In the genomic region with DNA sequence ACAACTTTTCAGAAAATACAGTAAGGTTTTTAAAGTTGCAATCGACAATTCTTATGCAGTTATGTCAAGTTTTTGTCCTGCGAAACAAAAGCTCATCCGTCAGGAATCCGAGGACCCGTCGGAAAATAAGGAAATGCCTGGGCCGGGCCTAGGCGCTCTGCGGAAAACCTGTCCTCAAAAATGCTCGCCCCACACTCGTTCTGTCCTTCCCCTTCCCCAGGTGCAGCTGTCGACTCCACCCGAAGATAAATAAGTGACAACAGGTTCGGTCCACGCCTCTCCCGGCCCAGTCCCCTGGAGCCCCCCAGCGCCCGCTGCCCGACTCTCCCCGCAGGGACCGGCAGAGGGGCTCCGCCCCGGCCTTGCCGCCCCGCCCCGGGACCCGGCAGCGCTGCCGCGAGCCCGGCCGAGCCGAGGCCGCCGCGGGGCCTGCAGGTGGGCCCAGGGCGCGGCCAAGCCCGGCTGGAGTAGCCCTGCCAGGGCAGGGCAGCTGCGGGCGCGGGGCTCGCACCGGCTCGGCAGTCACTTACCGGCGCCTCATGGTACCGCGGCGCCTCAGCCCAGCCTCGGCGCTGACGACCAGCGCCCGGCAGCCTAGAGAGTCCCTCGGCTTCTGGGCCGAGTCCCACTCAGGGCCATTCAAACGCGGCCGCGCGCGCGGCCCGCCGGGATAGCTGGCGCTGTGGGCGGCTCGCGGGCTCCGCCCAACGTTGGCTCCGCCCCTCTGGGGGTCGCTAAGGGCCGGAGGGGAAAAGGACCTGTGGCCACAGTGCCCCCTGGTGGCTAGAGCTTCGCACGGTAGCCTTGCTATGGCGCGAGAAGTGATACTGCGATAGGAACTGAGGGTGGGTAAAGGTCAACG, we compare ENCODE assay signal across 8 cellular contexts. TPM values are rescaled to one million over a fixed set of nuclear protein-coding genes. Genes with fewer than 3 reads are reported as not detected.
DNase-seq lines count a peak whose midpoint lies in the region; ATAC-seq and TF ChIP-seq lines count a peak whose summit lies in the region.

A gene with protein sequence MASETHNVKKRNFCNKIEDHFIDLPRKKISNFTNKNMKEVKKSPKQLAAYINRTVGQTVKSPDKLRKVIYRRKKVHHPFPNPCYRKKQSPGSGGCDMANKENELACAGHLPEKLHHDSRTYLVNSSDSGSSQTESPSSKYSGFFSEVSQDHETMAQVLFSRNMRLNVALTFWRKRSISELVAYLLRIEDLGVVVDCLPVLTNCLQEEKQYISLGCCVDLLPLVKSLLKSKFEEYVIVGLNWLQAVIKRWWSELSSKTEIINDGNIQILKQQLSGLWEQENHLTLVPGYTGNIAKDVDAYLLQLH (minus strand): TSS at position 676 of the 862 bp plus-strand sequence. CDS start 46,420 bp downstream, outside the sequence.

- peak within 1 kb of the TSS; percentile 94 for H3K9ac ChIP-seq in mesenchymal stem cell (ENCODE audit: low read length)

- H3K27me3 Mint-ChIP-seq in Caco-2 (ENCODE audit: insufficient read depth, unreplicated experiment) = no peaks in the 10 kb centered on the region
- H3K27me3 Mint-ChIP-seq in effector memory CD8-positive, alpha-beta T cell = peaks cover 0 to 9% of the 10 kb centered on the region in 2 donors

- peak; percentile 88 to 93 for TF ChIP-seq CTCF in Caco-2 (IDR thresholded peaks at IDR 0.05; ENCODE audit: insufficient read depth in 1 of 2, low read depth in 1 of 2, low read length in 1 of 2, severe bottlenecking in 1 of 2, unreplicated experiment in 1 of 2)
- peak; percentile 79 for TF ChIP-seq CTCF in GM20000 (IDR thresholded peaks at IDR 0.05; ENCODE audit: extremely low read depth, missing control alignments)

- intact Hi-C loops in Caco-2 (cut with micrococcal nuclease; ENCODE audit: unreplicated experiment) = loop anchor here (1.0 to 5.0 kb wide), 5 partner anchors 91 to 272 kb away; a partner anchor contains a TSS

- peak within 1 kb of the TSS; percentile 74 for H3K4me2 ChIP-seq in mesenchymal stem cell (ENCODE audit: low read length, poor library complexity, severe bottlenecking)

- under 1% methylated on average over 71 of the region's 81 CpGs for WGBS in mesenchymal stem cell

- peak within 1 kb of the TSS; percentile 83 for H4K91ac ChIP-seq in mesenchymal stem cell (ENCODE audit: low read length)

- H4K8ac ChIP-seq in mesenchymal stem cell (ENCODE audit: low read length) = peak within 1 kb of the TSS; percentile 92

- H2BK15ac ChIP-seq in mesenchymal stem cell (ENCODE audit: low read depth, poor library complexity, severe bottlenecking) = peak within 1 kb of the TSS; percentile 64

- H3K9me3 ChIP-seq in Caco-2 (no peaks in the 10 kb centered on the region), mesenchymal stem cell (ENCODE audit: control insufficient read depth, low read length) (no peaks in the 10 kb centered on the region)

- H2AK5ac ChIP-seq in mesenchymal stem cell (ENCODE audit: low read length, severe bottlenecking) = no peak within 1 kb of the TSS

- BruUV-seq in Caco-2 (replicated peaks; lab: Mats Ljungman, UMichigan) = no TSS peak

- H3K4me1 Mint-ChIP-seq in Caco-2 (ENCODE audit: low read depth, unreplicated experiment) = peaks cover 10% of the 10 kb centered on the region
- peaks cover 7 to 31% of the 10 kb centered on the region in 2 donors for H3K4me1 Mint-ChIP-seq in effector memory CD8-positive, alpha-beta T cell (ENCODE audit: low read depth in 2 of 2)

- H3K27me3 ChIP-seq in Caco-2 (replicated peaks; ENCODE audit: control insufficient read depth, insufficient read depth, low read length) (no peaks in the 10 kb centered on the region), mesenchymal stem cell (ENCODE audit: control insufficient read depth in 1 of 2, insufficient read depth in 1 of 2, low read length in 2 of 2) (peaks cover 0 to 4% of the 10 kb centered on the region in 2 experiments)

- no peaks in the 10 kb centered on the region for H3K9me3 Mint-ChIP-seq in Caco-2 (ENCODE audit: unreplicated experiment)
- H3K9me3 Mint-ChIP-seq in effector memory CD8-positive, alpha-beta T cell = no peaks in the 10 kb centered on the region

- peak within 1 kb of the TSS; percentile 88 for H2AFZ ChIP-seq in mesenchymal stem cell (ENCODE audit: low read depth, low read length)

- H3K18ac ChIP-seq in mesenchymal stem cell (ENCODE audit: low read depth in 1 of 2, low read length in 2 of 2) = peak within 1 kb of the TSS; percentile 63 to 91

- H3K14ac ChIP-seq in mesenchymal stem cell (ENCODE audit: low read length in 2 of 2) = no peak within 1 kb of the TSS

- ATAC-seq in effector memory CD8-positive, alpha-beta T cell (replicated peaks) = peak; percentile 89

- peak within 1 kb of the TSS; percentile 94 for H3K27ac ChIP-seq in mesenchymal stem cell (ENCODE audit: low read length, poor library complexity, severe bottlenecking)

- H3K36me3 Mint-ChIP-seq in Caco-2 (ENCODE audit: insufficient read depth, unreplicated experiment) = peaks cover 6% of the 10 kb centered on the region
- no peaks in the 10 kb centered on the region for H3K36me3 Mint-ChIP-seq in effector memory CD8-positive, alpha-beta T cell (ENCODE audit: insufficient read depth)

- CTCF ChIA-PET in Caco-2 (lab: Charles Lee) = interaction anchor here (0.6 to 1.7 kb wide), 10 partner anchors 12 to 139 kb away, joined by 3 to 37 read pairs (median 3); no protein-coding TSS in a partner anchor

- H3K4me3 ChIP-seq in Caco-2 (ENCODE audit: low read depth, low read length) (peak within 1 kb of the TSS; percentile 44), mesenchymal stem cell (ENCODE audit: insufficient read depth in 1 of 2, low read depth in 1 of 2, low read length in 2 of 2) (peak within 1 kb of the TSS; percentile 78 to 86)

- no peak within 1 kb of the TSS for H2BK12ac ChIP-seq in mesenchymal stem cell (ENCODE audit: low read length in 2 of 2)

- H3K4ac ChIP-seq in mesenchymal stem cell (ENCODE audit: low read depth in 1 of 2, low read length in 2 of 2) = peak within 1 kb of the TSS in 1 of 2 experiments; percentile 81

- DNase-seq in Caco-2 (peak; percentile 95 to 96), GM20000 (ENCODE audit: low spot score) (peak; percentile 98), HT-29 (ENCODE audit: low spot score) (peak; percentile 100), mesenchymal stem cell (peak; percentile 93)
- peak; percentile 97 for DNase-seq in NK-92 treated with Interleukin-12 subunit alpha and Interleukin-12 subunit beta, amount 100 ng/mL, for 24 hours (lab: John Stamatoyannopoulos, UW)
- DNase-seq in activated CD8-positive, alpha-beta memory T cell treated with anti-CD3 and anti-CD28 coated beads for 24 hours = peak; percentile 99
- DNase-seq in effector memory CD8-positive, alpha-beta T cell = peak; percentile 92 to 96 (median 95)
- peak; percentile 92 for DNase-seq in stimulated activated CD8-positive, alpha-beta memory T cell treated with anti-CD3 and anti-CD28 coated beads, Interleukin-12 subunit alpha, Interleukin-12 subunit beta, amount 100 ng/mL, for 4 hours (ENCODE audit: low read depth)

- peak within 1 kb of the TSS; percentile 73 for H2BK5ac ChIP-seq in mesenchymal stem cell (ENCODE audit: low read depth, low read length, poor library complexity, severe bottlenecking)

- no peaks in the 10 kb centered on the region for H3K36me3 ChIP-seq in Caco-2 (ENCODE audit: control insufficient read depth, insufficient read depth, low read length)
- H3K36me3 ChIP-seq in mesenchymal stem cell (ENCODE audit: control insufficient read depth in 1 of 2, insufficient read depth in 2 of 2, low read depth in 1 of 2, low read length in 2 of 2) = peaks cover 0 to 7% of the 10 kb centered on the region in 2 experiments

- H3K4me1 ChIP-seq in Caco-2 = peaks cover 8% of the 10 kb centered on the region; the same call in 1 of the 2 replicates
- H3K4me1 ChIP-seq in mesenchymal stem cell (ENCODE audit: control insufficient read depth, insufficient read depth, low read depth, low read length) = peaks cover 5% of the 10 kb centered on the region

- POLR2A ChIA-PET in Caco-2 (lab: Charles Lee) = interaction anchor here (0.5 to 1.1 kb wide), 7 partner anchors 84 to 1195 kb away, joined by 3 to 11 read pairs (median 5); a partner anchor contains a TSS

- H3K23ac ChIP-seq in mesenchymal stem cell (ENCODE audit: low read length in 2 of 2) = no peak within 1 kb of the TSS

- no peaks in the 10 kb centered on the region for H3K79me1 ChIP-seq in mesenchymal stem cell (replicated peaks; ENCODE audit: low read length, poor library complexity, severe bottlenecking)

- H2BK120ac ChIP-seq in mesenchymal stem cell (ENCODE audit: low read depth, low read length) = no peak within 1 kb of the TSS

- H3K4me3 Mint-ChIP-seq in Caco-2 (ENCODE audit: unreplicated experiment) = peak within 1 kb of the TSS; percentile 80
- peak within 1 kb of the TSS; percentile 74 to 85 for H3K4me3 Mint-ChIP-seq in effector memory CD8-positive, alpha-beta T cell

- H3K27ac Mint-ChIP-seq in Caco-2 (ENCODE audit: unreplicated experiment) = peak within 1 kb of the TSS; percentile 87
- peak within 1 kb of the TSS; percentile 74 to 77 for H3K27ac Mint-ChIP-seq in effector memory CD8-positive, alpha-beta T cell

RNA-seq across cellular contexts. Expression of the gene that starts here (rescaled TPM):
- 22.6 and 25.9 TPM in 2 replicates for total RNA-seq in Caco-2 (2022)
- total RNA-seq in HT-29 (2014; rRNA removed; shearing (Covaris generic)) = 8.1 and 13.4 TPM in 2 replicates
- polyA plus RNA-seq in mesenchymal stem cell (2013, experiment 1 of 2) = 16.1 TPM
- polyA plus RNA-seq in mesenchymal stem cell (2013, experiment 2 of 2) = 17.1 TPM

Comparison
In these comparisons a context has a peak if more than half of its experiments do, and no peak if none do; other contexts are left out.
1. Peak in every context shown above with its lines: DNase-seq, ATAC-seq, H3K4me3 ChIP-seq and H3K27ac ChIP-seq.